1 cellular context compared by ENCODE assay signal in genomic region chr15:74420193-74420905, GRCh38.
TF ChIP-seq lines count a peak whose summit lies in the region.

No MANE protein-coding gene starts in this region.

TF ChIP-seq in H1, 55 proteins besides CTCF, POLR2A, EP300 and RAD21:
- no peak for TF ChIP-seq CEBPB (IDR thresholded peaks at IDR 0.05; ENCODE audit: low read depth, low read length)
- no peak for TF ChIP-seq BCL11A (IDR thresholded peaks at IDR 0.05; ENCODE audit: low read depth in 2 of 2, low read length in 2 of 2)
- no peak for TF ChIP-seq CHD2 (IDR thresholded peaks at IDR 0.05; ENCODE audit: low read length)
- no peak for TF ChIP-seq RFX5 (IDR thresholded peaks at IDR 0.05; ENCODE audit: borderline replicate concordance, low read depth, low read length)
- TF ChIP-seq FOSL1 (IDR thresholded peaks at IDR 0.05; ENCODE audit: insufficient read depth, low read depth, low read length): no peak
- no peak for TF ChIP-seq ATF3 (IDR thresholded peaks at IDR 0.05; ENCODE audit: insufficient read depth, low read depth, low read length)
- TF ChIP-seq CHD1 (IDR thresholded peaks at IDR 0.05; ENCODE audit: low read depth, low read length): no peak
- no peak for TF ChIP-seq SRF (IDR thresholded peaks at IDR 0.05; ENCODE audit: low read depth, low read length)
- no peak for TF ChIP-seq JUND (IDR thresholded peaks at IDR 0.05; ENCODE audit: low read length)
TF ChIP-seq in H1: peak in this region for 0.
